Comparison of ENCODE assay signal across 20 cellular contexts in the genomic region with DNA sequence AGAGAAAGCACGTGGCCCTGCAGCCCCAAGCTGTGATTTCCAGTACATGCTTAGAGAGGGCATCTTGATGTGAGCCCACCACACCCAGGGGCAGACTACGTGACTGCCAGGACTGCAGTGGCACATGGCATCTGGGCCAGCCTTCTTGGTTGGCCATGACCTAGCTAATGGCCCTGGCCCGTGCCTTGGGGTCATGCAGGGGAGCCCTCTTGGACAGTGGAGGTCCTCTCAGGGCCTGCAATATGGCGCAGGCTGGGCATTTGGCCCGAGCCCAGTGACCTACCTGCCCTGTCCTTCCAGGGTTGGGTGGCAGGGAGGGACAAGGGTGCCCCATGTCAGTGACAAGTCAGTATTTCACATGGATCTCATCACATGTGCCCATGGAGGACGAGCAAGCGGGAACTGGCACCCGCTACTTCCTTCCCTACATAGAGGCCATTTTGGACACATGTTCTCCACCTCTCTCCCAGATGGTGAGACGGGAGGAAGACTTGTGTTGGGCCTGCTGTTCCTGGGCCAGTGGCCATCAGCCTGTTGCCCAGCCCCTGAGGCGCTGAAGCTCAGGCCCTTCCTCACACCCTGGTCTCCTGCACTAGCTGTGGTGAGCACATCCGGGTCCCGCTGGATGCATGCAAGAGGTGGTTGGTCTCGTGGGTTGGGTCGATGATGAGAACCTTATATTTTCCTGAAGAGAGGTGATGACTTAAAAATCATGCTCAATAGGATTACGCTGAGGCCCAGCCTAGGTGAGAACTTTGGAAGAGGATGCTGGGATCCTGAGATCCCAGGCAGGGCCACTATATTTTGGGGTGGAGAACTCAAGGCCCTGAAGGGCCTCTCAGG.
DNase-seq lines count a peak whose midpoint lies in the region; ATAC-seq and TF ChIP-seq lines count a peak whose summit lies in the region.
"Had no signal": no experiment of that assay in that cellular context is flagged by ENCODE, and none has a peak within 500 bp of the region (broad histone marks: within the 10 kb centered on the region; RNA-seq: fewer than 3 reads in every experiment).

No MANE protein-coding gene starts in this region.

- H3K36me3 ChIP-seq in breast epithelium (no peaks in the 10 kb centered on the region), aorta (ENCODE audit: control insufficient read depth in 1 of 2, insufficient read depth in 2 of 2, low read length in 1 of 2) (no peaks in the 10 kb centered on the region), esophagus muscularis mucosa (peaks cover 0 to 2% (median 0%) of the 10 kb centered on the region in 4 donors)
- H3K36me3 ChIP-seq: ascending aorta, SJSA1 had no signal

- POLR2A ChIA-PET in MCF 10A (lab: Yijun Ruan, JAX) = no interaction called here

- 87 to 89% methylated on average over 15 of the region's 15 CpGs for WGBS in aorta, 2 donors
- WGBS in esophagus muscularis mucosa = 85% methylated on average over 8 of the region's 15 CpGs

- H3K27ac ChIP-seq in breast epithelium (no peak overlapping the region), aorta (ENCODE audit: low read depth in 1 of 2, low read length in 2 of 2) (no peak overlapping the region), esophagus muscularis mucosa (replicated peaks in 1 of 4) (no peak overlapping the region)
- H3K27ac ChIP-seq: ascending aorta, foreskin keratinocyte, KMS-11, parathyroid adenoma, SJSA1 had no signal

- intact Hi-C loops in breast epithelium (cut with DNase I; ENCODE audit: low total_unique reads) = no loop called here
- intact Hi-C loops in MCF 10A (cut with micrococcal nuclease) = no loop called here
- intact Hi-C loops in cardiac septum (cut with DNase I) = no loop called here
- intact Hi-C loops in aorta (cut with DNase I) = no loop called here
- intact Hi-C loops in esophagus muscularis mucosa (cut with DNase I) = no loop called here

- H3K4me3 Mint-ChIP-seq in MCF 10A (ENCODE audit: unreplicated experiment) = no peak overlapping the region
- H3K4me3 Mint-ChIP-seq in osteocyte (ENCODE audit: unreplicated experiment) = no peak overlapping the region
- H3K4me3 Mint-ChIP-seq in nephron progenitor cell = no peak overlapping the region
- H3K4me3 Mint-ChIP-seq: CD4-positive, CD25-positive, alpha-beta regulatory T cell had no signal

- TF ChIP-seq CTCF in breast epithelium (IDR thresholded peaks at IDR 0.05) (no peak), MCF 10A (IDR thresholded peaks at IDR 0.05; ENCODE audit: unreplicated experiment) (no peak), osteocyte (IDR thresholded peaks at IDR 0.05) (no peak), nephron progenitor cell (IDR thresholded peaks at IDR 0.05) (no peak), esophagus muscularis mucosa (IDR thresholded peaks at IDR 0.05) (no peak)

- H3K27me3 ChIP-seq in breast epithelium = no peaks in the 10 kb centered on the region
- H3K27me3 ChIP-seq in aorta (ENCODE audit: control insufficient read depth in 1 of 2, insufficient read depth in 2 of 2, low read length in 1 of 2) = no peaks in the 10 kb centered on the region
- H3K27me3 ChIP-seq in esophagus muscularis mucosa = no peaks in the 10 kb centered on the region
- H3K27me3 ChIP-seq: ascending aorta, foreskin keratinocyte, SJSA1 had no signal

- H3K36me3 Mint-ChIP-seq in MCF 10A (ENCODE audit: insufficient read depth, unreplicated experiment) = no peaks in the 10 kb centered on the region
- H3K36me3 Mint-ChIP-seq in osteocyte (ENCODE audit: unreplicated experiment) = no peaks in the 10 kb centered on the region
- no peaks in the 10 kb centered on the region for H3K36me3 Mint-ChIP-seq in nephron progenitor cell (ENCODE audit: low read depth)
- H3K36me3 Mint-ChIP-seq: CD4-positive, CD25-positive, alpha-beta regulatory T cell had no signal

- H3K4me1 Mint-ChIP-seq in MCF 10A (ENCODE audit: insufficient read depth, unreplicated experiment) (no peaks in the 10 kb centered on the region), osteocyte (ENCODE audit: unreplicated experiment) (no peaks in the 10 kb centered on the region), nephron progenitor cell (no peaks in the 10 kb centered on the region)
- H3K4me1 Mint-ChIP-seq: CD4-positive, CD25-positive, alpha-beta regulatory T cell had no signal

- no peaks in the 10 kb centered on the region for H3K27me3 Mint-ChIP-seq in MCF 10A (ENCODE audit: insufficient read depth, unreplicated experiment)
- H3K27me3 Mint-ChIP-seq in osteocyte (ENCODE audit: unreplicated experiment) = no peaks in the 10 kb centered on the region
- H3K27me3 Mint-ChIP-seq in nephron progenitor cell (ENCODE audit: low read depth, poor library complexity) = no peaks in the 10 kb centered on the region
- H3K27me3 Mint-ChIP-seq: CD4-positive, CD25-positive, alpha-beta regulatory T cell had no signal

- H3K27ac Mint-ChIP-seq in MCF 10A (ENCODE audit: low read depth, unreplicated experiment) (no peak overlapping the region), osteocyte (ENCODE audit: unreplicated experiment) (no peak overlapping the region), nephron progenitor cell (no peak overlapping the region)
- H3K27ac Mint-ChIP-seq: CD4-positive, CD25-positive, alpha-beta regulatory T cell had no signal

- no peaks in the 10 kb centered on the region for H3K9me3 Mint-ChIP-seq in MCF 10A (ENCODE audit: unreplicated experiment)
- peaks cover 11% of the 10 kb centered on the region for H3K9me3 Mint-ChIP-seq in osteocyte (ENCODE audit: unreplicated experiment)
- peaks cover 78% of the 10 kb centered on the region for H3K9me3 Mint-ChIP-seq in nephron progenitor cell

- no peak for TF ChIP-seq POLR2A in breast epithelium (IDR thresholded peaks at IDR 0.05)
- no peak for TF ChIP-seq POLR2A in esophagus muscularis mucosa (IDR thresholded peaks at IDR 0.05; ENCODE audit: low read depth)

- TF ChIP-seq EP300 in esophagus muscularis mucosa (IDR thresholded peaks at IDR 0.05) = no peak

- H3K9me3 ChIP-seq in breast epithelium = peaks cover 69 to 95% of the 10 kb centered on the region in 2 donors
- H3K9me3 ChIP-seq in aorta (ENCODE audit: control insufficient read depth, low read length) = peaks cover 4% of the 10 kb centered on the region
- peaks cover 0 to 68% (median 30%) of the 10 kb centered on the region in 4 donors for H3K9me3 ChIP-seq in esophagus muscularis mucosa

- H3K4me1 ChIP-seq in breast epithelium (no peaks in the 10 kb centered on the region), aorta (ENCODE audit: control insufficient read depth in 1 of 2, insufficient read depth in 2 of 2, low read length in 2 of 2) (no peaks in the 10 kb centered on the region), esophagus muscularis mucosa (no peaks in the 10 kb centered on the region)
- H3K4me1 ChIP-seq: ascending aorta, foreskin keratinocyte, parathyroid adenoma, SJSA1 had no signal

- DNase-seq in breast epithelium (ENCODE audit: low spot score in 2 of 2) = peak; percentile 10 to 42
- DNase-seq in MCF 10A (ENCODE audit: unreplicated experiment) = no peak
- peak; percentile 58 for DNase-seq in cardiac septum (ENCODE audit: low spot score)
- peak; percentile 81 for DNase-seq in osteocyte (ENCODE audit: extremely low spot score, unreplicated experiment)
- peak; percentile 35 to 43 for DNase-seq in aorta
- no peak for DNase-seq in NOMO-1 treated with dmso at 0.1 percent for 144 hours (lab: John Stamatoyannopoulos, UW; ENCODE audit: unreplicated experiment)
- DNase-seq in nephron progenitor cell = no peak
- no peak for DNase-seq in esophagus muscularis mucosa (ENCODE audit: extremely low spot score)
- DNase-seq: ACHN; activated naive CD4-positive, alpha-beta T cell; CD4-positive, CD25-positive, alpha-beta regulatory T cell; foreskin keratinocyte; NCI-H1092; NCI-H510A treated with DMSO at 0.1 percent for 48 hours had no signal

- CTCF ChIA-PET in MCF 10A (lab: Yijun Ruan, JAX) = no interaction called here

- H3K4me3 ChIP-seq in breast epithelium (no peak overlapping the region), aorta (ENCODE audit: low read length in 2 of 2) (no peak overlapping the region), esophagus muscularis mucosa (no peak overlapping the region)
- H3K4me3 ChIP-seq: ascending aorta, SJSA1 had no signal

- BruUV-seq in MCF 10A (replicated peaks; lab: Mats Ljungman, UMichigan) = no TSS peak

- no peak for ATAC-seq in aorta (ENCODE audit: low FRiP score)
- ATAC-seq: activated CD4-positive, CD25-positive, alpha-beta regulatory T cell treated with anti-CD3 and anti-CD28 coated beads, Interleukin-2, amount 50 U/mL, for 24 hours; foreskin keratinocyte; left colon had no signal

Comparison
In these comparisons a context has a peak if more than half of its experiments do, and no peak if none do; other contexts are left out.
1. DNase-seq: peak in breast epithelium (2 of 2), cardiac septum (single experiment), osteocyte (single experiment) and aorta (2 of 2); none in MCF 10A (single experiment), NOMO-1 treated with dmso at 0.1 percent for 144 hours (single experiment), nephron progenitor cell (single experiment) and esophagus muscularis mucosa (single experiment).